1 cellular context compared by ENCODE assay signal in the genomic region with DNA sequence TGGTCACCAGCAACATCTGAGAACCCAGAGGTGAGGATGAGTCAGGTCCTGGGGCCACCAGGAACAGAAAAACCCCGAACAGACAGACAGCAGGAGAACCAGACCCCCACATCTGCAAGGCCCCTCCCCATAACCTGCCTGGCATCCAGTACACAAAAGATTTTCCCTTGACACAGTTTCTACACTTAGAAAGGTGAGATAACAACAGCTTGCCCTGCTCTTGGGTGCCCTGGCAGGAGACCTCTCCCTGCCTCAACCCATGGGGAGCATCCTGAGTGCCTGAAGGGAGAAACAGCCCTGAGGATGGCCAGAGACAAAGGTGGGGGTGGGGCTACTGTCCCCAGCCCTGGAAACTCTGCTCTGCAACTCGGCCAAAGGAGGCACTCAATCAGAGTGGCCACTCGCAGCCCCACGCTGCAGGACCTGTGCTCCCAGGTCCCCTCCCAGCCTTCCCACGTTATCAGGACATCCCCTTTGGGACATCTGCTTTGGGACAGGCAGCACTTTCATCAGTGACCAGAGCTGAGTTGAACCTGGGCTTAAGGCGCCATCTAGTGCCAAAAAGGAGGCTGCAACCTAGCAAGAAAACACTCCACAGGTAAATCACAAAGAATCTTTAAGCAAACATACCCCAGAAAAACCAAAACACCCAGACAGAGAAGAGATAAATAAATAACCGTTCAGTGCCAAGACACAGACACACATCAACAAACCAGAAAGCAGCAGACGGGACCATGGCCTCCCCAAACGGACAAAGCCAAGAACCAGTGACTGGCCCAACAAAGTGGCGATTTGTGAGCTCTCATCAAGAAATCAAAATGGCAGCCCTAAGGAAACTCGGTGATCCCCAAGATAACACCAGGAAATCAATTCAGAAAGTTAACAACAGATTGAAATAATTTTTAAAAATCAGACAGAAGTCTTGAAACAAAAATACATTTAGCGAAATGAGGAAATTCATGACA.
TF ChIP-seq lines count a peak whose summit lies in the region.

No MANE protein-coding gene starts in this region.

TF ChIP-seq in SK-N-SH treated with all-trans-retinoic acid at 6 μM for 48 hours, 23 proteins besides CTCF, POLR2A, EP300 and RAD21 (continued from another document):
- no peak for TF ChIP-seq CREB5 (CRISPR knock-in tag; IDR thresholded peaks at IDR 0.05; ENCODE audit: low read depth)
